Comparison of ENCODE assay signal across 1 cellular context in the genomic region with DNA sequence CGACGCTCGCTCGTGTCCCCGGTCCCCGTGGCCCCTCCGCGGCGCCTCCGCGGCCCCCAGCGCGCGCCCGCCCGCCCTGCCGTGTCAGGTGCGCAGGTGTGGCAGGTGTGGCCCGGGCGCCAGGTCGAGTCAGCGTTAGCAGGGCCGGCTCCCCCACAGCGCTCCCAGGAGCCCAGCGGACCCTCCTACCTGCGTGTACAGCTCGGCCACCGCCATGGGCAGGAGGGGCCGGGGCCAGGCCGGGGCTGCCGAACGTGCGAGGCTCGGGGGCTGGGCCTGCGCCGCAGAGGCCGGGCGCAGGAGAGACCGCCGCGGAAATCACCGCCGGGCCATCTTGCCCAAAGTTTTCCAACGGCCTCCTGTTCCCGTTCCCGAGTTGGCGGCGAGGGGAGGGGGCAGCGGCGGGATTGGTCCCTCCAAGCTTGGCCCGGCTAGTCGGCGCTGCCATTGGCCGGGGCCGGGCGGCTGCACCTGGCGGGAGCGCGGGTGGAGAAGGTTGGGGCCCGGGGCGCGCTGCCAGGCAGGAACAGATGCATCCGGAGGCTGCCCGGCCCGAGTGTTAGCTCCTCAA.
TF ChIP-seq lines count a peak whose summit lies in the region.

A gene with protein sequence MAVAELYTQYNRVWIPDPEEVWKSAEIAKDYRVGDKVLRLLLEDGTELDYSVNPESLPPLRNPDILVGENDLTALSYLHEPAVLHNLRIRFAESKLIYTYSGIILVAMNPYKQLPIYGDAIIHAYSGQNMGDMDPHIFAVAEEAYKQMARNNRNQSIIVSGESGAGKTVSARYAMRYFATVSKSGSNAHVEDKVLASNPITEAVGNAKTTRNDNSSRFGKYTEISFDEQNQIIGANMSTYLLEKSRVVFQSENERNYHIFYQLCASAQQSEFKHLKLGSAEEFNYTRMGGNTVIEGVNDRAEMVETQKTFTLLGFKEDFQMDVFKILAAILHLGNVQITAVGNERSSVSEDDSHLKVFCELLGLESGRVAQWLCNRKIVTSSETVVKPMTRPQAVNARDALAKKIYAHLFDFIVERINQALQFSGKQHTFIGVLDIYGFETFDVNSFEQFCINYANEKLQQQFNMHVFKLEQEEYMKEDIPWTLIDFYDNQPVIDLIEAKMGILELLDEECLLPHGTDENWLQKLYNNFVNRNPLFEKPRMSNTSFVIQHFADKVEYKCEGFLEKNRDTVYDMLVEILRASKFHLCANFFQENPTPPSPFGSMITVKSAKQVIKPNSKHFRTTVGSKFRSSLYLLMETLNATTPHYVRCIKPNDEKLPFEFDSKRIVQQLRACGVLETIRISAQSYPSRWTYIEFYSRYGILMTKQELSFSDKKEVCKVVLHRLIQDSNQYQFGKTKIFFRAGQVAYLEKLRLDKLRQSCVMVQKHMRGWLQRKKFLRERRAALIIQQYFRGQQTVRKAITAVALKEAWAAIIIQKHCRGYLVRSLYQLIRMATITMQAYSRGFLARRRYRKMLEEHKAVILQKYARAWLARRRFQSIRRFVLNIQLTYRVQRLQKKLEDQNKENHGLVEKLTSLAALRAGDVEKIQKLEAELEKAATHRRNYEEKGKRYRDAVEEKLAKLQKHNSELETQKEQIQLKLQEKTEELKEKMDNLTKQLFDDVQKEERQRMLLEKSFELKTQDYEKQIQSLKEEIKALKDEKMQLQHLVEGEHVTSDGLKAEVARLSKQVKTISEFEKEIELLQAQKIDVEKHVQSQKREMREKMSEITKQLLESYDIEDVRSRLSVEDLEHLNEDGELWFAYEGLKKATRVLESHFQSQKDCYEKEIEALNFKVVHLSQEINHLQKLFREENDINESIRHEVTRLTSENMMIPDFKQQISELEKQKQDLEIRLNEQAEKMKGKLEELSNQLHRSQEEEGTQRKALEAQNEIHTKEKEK (N-terminal part only) (minus strand): TSS at position 384 of the 571 bp plus-strand sequence. CDS start 168 bp downstream, at position 216.

TF ChIP-seq in GM12878, 131 proteins besides CTCF, POLR2A, EP300 and RAD21 (continued from another document):
- TF ChIP-seq TCF3 (IDR thresholded peaks at IDR 0.05; ENCODE audit: borderline replicate concordance, insufficient read depth, low read depth, low read length) (0 out of 2 replicates have a peak, but pooled peaks have one; percentile 8), NRF1 (conservative IDR thresholded peaks at IDR 0.05; ENCODE audit: low read depth, low read length) (no peak), NR2F1 (conservative IDR thresholded peaks at IDR 0.05) (no peak), HCFC1 (IDR thresholded peaks at IDR 0.05; ENCODE audit: low read length) (no peak), GATAD2B (conservative IDR thresholded peaks at IDR 0.05; ENCODE audit: low read depth) (no peak), ZSCAN29 (IDR thresholded peaks at IDR 0.05) (no peak), YY1 (IDR thresholded peaks at IDR 0.05; ENCODE audit: low read depth, low read length) (0 out of 2 replicates have a peak, but pooled peaks have one; percentile 39), IKZF1 (conservative IDR thresholded peaks at IDR 0.05) (peak; percentile 34; the same call in 1 of the 2 replicates), JUNB (IDR thresholded peaks at IDR 0.05) (no peak)
